27 cellular contexts compared by ENCODE assay signal in genomic region chr6:22789315-22789714, GRCh38.
"Had no signal": no experiment of that assay in that cellular context is flagged by ENCODE, and none has a peak within 500 bp of the region (broad histone marks: within the 10 kb centered on the region; RNA-seq: fewer than 3 reads in every experiment).

No MANE protein-coding gene starts in this region.

- ATAC-seq: activated CD4-positive, alpha-beta T cell treated with anti-CD3 and anti-CD28 coated beads for 36 hours; activated CD4-positive, CD25-positive, alpha-beta regulatory T cell treated with anti-CD3 and anti-CD28 coated beads, Interleukin-2, amount 50 U/mL, for 24 hours; activated CD8-positive, alpha-beta T cell treated with anti-CD3 and anti-CD28 coated beads, Interleukin-2, amount 10 ng/mL, durations not matched to agents 7 days and 5 days; activated T-cell treated with anti-CD3 and anti-CD28 coated beads, Interleukin-2, amount 50 U/mL, for 4 hours; K562; Panc1; WTC11 had no signal

- H3K36me3 Mint-ChIP-seq: activated naive CD4-positive, alpha-beta T cell treated with anti-CD3 and anti-CD28 coated beads, Interleukin-2, amount 10 ng/mL, durations not matched to agents 7 days and 5 days; activated naive CD8-positive, alpha-beta T cell had no signal

- H3K4me1 Mint-ChIP-seq: activated CD4-positive, alpha-beta T cell treated with anti-CD3 and anti-CD28 coated beads for 36 hours; activated CD4-positive, alpha-beta T cell treated with anti-CD3 and anti-CD28 coated beads, Interleukin-2, amount 10 ng/mL, durations not matched to agents 7 days and 5 days; activated naive CD4-positive, alpha-beta T cell treated with anti-CD3 and anti-CD28 coated beads, Interleukin-2, amount 10 ng/mL, durations not matched to agents 7 days and 5 days had no signal

- H3K27me3 Mint-ChIP-seq: activated CD4-positive, alpha-beta T cell treated with anti-CD3 and anti-CD28 coated beads for 36 hours; activated CD4-positive, alpha-beta T cell treated with anti-CD3 and anti-CD28 coated beads, Interleukin-2, amount 10 ng/mL, durations not matched to agents 7 days and 5 days; activated naive CD4-positive, alpha-beta T cell treated with anti-CD3 and anti-CD28 coated beads, Interleukin-2, amount 10 ng/mL, durations not matched to agents 7 days and 5 days; activated naive CD8-positive, alpha-beta T cell had no signal

- H3K4me3 Mint-ChIP-seq: activated CD4-positive, alpha-beta T cell treated with anti-CD3 and anti-CD28 coated beads for 36 hours; activated CD4-positive, alpha-beta T cell treated with anti-CD3 and anti-CD28 coated beads, Interleukin-2, amount 10 ng/mL, durations not matched to agents 7 days and 5 days; activated CD8-positive, alpha-beta T cell treated with anti-CD3 and anti-CD28 coated beads, Interleukin-2, amount 10 ng/mL, durations not matched to agents 7 days and 5 days; activated naive CD4-positive, alpha-beta T cell treated with anti-CD3 and anti-CD28 coated beads, Interleukin-2, amount 10 ng/mL, durations not matched to agents 7 days and 5 days; activated naive CD8-positive, alpha-beta T cell; activated T-cell treated with anti-CD3 and anti-CD28 coated beads, Interleukin-2, amount 50 U/mL, for 4 hours; activated T-helper 1 cell treated with anti-CD3 and anti-CD28 coated beads, Interleukin-12 subunit alpha, Interleukin-12 subunit beta, Interleukin-2, Interleukin-4 antibody, amounts not matched to agents 30 ng/mL and 10 ng/mL and 1 ng/mL, durations not matched to agents 14 hours and 24 hours and 36 hours; WTC11 had no signal

- H3K27ac ChIP-seq: SJCRH30, SK-N-MC had no signal

- H3K36me3 ChIP-seq: SJCRH30 had no signal

- DNase-seq: activated CD4-positive, alpha-beta T cell treated with anti-CD3 and anti-CD28 coated beads for 36 hours; activated CD4-positive, alpha-beta T cell treated with anti-CD3 and anti-CD28 coated beads, Interleukin-2, amount 10 ng/mL, durations not matched to agents 7 days and 5 days; activated CD4-positive, alpha-beta T cell treated with anti-CD3 and anti-CD28 coated beads, Interleukin-2, amount 50 U/mL, for 48 hours; activated CD8-positive, alpha-beta memory T cell treated with anti-CD3 and anti-CD28 coated beads, Interleukin-2, amount 50 U/mL, for 4 hours; activated CD8-positive, alpha-beta T cell treated with anti-CD3 and anti-CD28 coated beads, Interleukin-2, amount 10 ng/mL, durations not matched to agents 7 days and 5 days; activated naive CD4-positive, alpha-beta T cell treated with anti-CD3 and anti-CD28 coated beads, Interleukin-2, amount 10 ng/mL, durations not matched to agents 7 days and 5 days; activated T-cell treated with anti-CD3 and anti-CD28 coated beads for 4 hours; activated T-cell treated with anti-CD3 and anti-CD28 coated beads, Interleukin-2, amount 50 U/mL, for 4 hours; amniotic stem cell; aorta; caudate nucleus; NCI-H1092 treated with DMSO at 0.1 percent for 48 hours; NCI-H1417; NCI-H187 treated with DMSO at 0.1 percent for 48 hours; NCI-H2081; NCI-H2171 treated with DMSO at 0.1 percent for 48 hours; NCI-H2227 treated with DMSO at 0.1 percent for 48 hours; NCI-H524 treated with DMSO at 0.1 percent for 48 hours; SHP77; SJCRH30 had no signal

- H3K27me3 ChIP-seq: SJCRH30 had no signal

- H3K27ac Mint-ChIP-seq: activated CD4-positive, alpha-beta T cell treated with anti-CD3 and anti-CD28 coated beads for 36 hours; activated CD4-positive, alpha-beta T cell treated with anti-CD3 and anti-CD28 coated beads, Interleukin-2, amount 10 ng/mL, durations not matched to agents 7 days and 5 days; activated CD8-positive, alpha-beta T cell treated with anti-CD3 and anti-CD28 coated beads, Interleukin-2, amount 10 ng/mL, durations not matched to agents 7 days and 5 days; activated naive CD4-positive, alpha-beta T cell treated with anti-CD3 and anti-CD28 coated beads, Interleukin-2, amount 10 ng/mL, durations not matched to agents 7 days and 5 days; activated naive CD8-positive, alpha-beta T cell; activated T-helper 1 cell treated with anti-CD3 and anti-CD28 coated beads, Interleukin-12 subunit alpha, Interleukin-12 subunit beta, Interleukin-2, Interleukin-4 antibody, amounts not matched to agents 30 ng/mL and 10 ng/mL and 1 ng/mL, durations not matched to agents 14 hours and 24 hours and 36 hours; WTC11 had no signal

- H3K9me3 Mint-ChIP-seq: activated T-helper 1 cell treated with anti-CD3 and anti-CD28 coated beads, Interleukin-12 subunit alpha, Interleukin-12 subunit beta, Interleukin-2, Interleukin-4 antibody, amounts not matched to agents 30 ng/mL and 10 ng/mL and 1 ng/mL, durations not matched to agents 14 hours and 24 hours and 36 hours had no signal

- FAIRE-seq: K562 had no signal

- H3K4me3 ChIP-seq: K562, SJCRH30, SK-N-MC had no signal
